Comparison of ENCODE assay signal across 8 cellular contexts in the genomic region with DNA sequence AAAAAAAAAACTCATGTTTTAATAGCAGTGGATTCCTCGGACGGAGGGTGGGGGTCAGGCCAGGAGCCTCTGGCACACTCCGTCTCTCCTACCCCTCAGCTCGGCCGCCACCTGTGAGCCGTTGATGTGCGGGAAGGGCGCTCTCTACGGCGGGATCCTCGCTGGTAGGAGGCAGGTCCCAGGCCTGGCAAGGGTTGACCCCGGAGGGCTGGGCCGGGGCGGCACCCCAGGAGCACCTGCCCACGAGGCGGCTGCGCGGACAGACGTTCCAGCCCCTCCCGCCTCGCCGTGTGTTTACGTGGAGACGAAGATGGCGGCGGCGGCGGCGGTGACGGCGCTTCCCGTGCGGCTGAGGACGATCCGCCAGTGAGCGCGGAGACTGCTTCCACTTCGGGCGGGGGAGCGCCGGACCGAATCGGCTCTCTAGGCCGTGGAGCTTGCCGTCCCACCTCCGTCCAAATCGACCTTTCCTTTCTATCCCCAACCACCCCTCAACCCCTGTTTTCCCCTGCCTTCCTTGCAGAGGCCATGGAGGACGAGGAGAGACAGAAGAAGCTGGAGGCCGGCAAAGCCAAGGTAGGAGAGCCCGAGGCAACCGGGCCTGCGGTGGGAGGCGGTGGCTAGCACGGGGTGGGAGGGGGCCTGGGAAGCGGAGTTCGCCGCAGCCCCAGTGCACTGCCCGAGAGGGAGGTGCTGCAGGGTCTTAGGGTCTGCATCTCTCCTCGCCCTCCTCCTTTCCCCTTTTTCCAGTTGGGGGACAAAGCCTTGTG. TPM values are rescaled to one million over a fixed set of nuclear protein-coding genes. Genes with fewer than 3 reads are reported as not detected.
A peak's percentile ranks its signal among the peaks of the same experiment; 100 is the strongest.
DNase-seq lines count a peak whose midpoint lies in the region; ATAC-seq and TF ChIP-seq lines count a peak whose summit lies in the region.

A gene (plus strand): TSS at position 291 of the 770 bp plus-strand sequence. CDS start 238 bp downstream, at position 529.

- peak within 1 kb of the TSS; percentile 91 for H3K4me3 ChIP-seq in GM23248
- peak within 1 kb of the TSS; percentile 76 for H3K4me3 ChIP-seq in RWPE2 (ENCODE audit: severe bottlenecking)
- peak within 1 kb of the TSS; percentile 93 to 99 for H3K4me3 ChIP-seq in neuronal stem cell (ENCODE audit: low read length in 2 of 2)

- in situ Hi-C loops in GM23248 (cut with MboI): no loop called here

- no peaks in the 10 kb centered on the region for H3K36me3 ChIP-seq in GM23248 (ENCODE audit: low read depth)
- H3K36me3 ChIP-seq in RWPE2 (ENCODE audit: low read depth): no peaks in the 10 kb centered on the region
- no peaks in the 10 kb centered on the region for H3K36me3 ChIP-seq in neuronal stem cell (replicated peaks in 1 of 2; ENCODE audit: control insufficient read depth in 2 of 2, insufficient read depth in 2 of 2, low read length in 2 of 2)

- peak within 1 kb of the TSS; percentile 72 for H2BK5ac ChIP-seq in neuronal stem cell (ENCODE audit: low read length)

- no peak within 1 kb of the TSS for H2BK120ac ChIP-seq in neuronal stem cell (ENCODE audit: low read depth, low read length)

- peak within 1 kb of the TSS; percentile 95 for H3K9ac ChIP-seq in GM23248
- peak within 1 kb of the TSS; percentile 96 for H3K9ac ChIP-seq in neuronal stem cell (ENCODE audit: low read depth, low read length, poor library complexity)

- H2AFZ ChIP-seq in GM23248: peak within 1 kb of the TSS; percentile 86
- peak within 1 kb of the TSS; percentile 98 for H2AFZ ChIP-seq in neuronal stem cell (ENCODE audit: low read length)

- H3K4me2 ChIP-seq in GM23248 (ENCODE audit: unreplicated experiment) (peak within 1 kb of the TSS; percentile 93), neuronal stem cell (ENCODE audit: insufficient read depth, low read length, poor library complexity, severe bottlenecking) (peak within 1 kb of the TSS; percentile 84)

- H3K27ac ChIP-seq in GM23248 (peak within 1 kb of the TSS; percentile 90), RWPE2 (ENCODE audit: poor library complexity, severe bottlenecking) (peak within 1 kb of the TSS; percentile 55), foreskin keratinocyte (peak within 1 kb of the TSS; percentile 83), neuronal stem cell (replicated peaks; ENCODE audit: low read length) (peak within 1 kb of the TSS; percentile 86)

- no peaks in the 10 kb centered on the region for H3K9me3 ChIP-seq in GM23248 (ENCODE audit: low read depth)
- H3K9me3 ChIP-seq in RWPE2 (ENCODE audit: severe bottlenecking): no peaks in the 10 kb centered on the region
- H3K9me3 ChIP-seq in neuronal stem cell (replicated peaks in 1 of 2; ENCODE audit: control insufficient read depth in 2 of 2, insufficient read depth in 1 of 2, low read depth in 1 of 2, low read length in 2 of 2): no peaks in the 10 kb centered on the region

- DNase-seq in EL (peak; percentile 81), GM23248 (peak; percentile 93), Kasumi-1 (lab: John Stamatoyannopoulos, UW) (peak; percentile 83 to 84), RWPE2 (ENCODE audit: low spot score) (peak; percentile 93), activated gamma-delta T cell (lab: John Stamatoyannopoulos, UW) (peak; percentile 82), foreskin keratinocyte (peak; percentile 40 to 66), neuronal stem cell (ENCODE audit: low spot score) (peak; percentile 73)

- peaks cover 2% of the 10 kb centered on the region for H3K79me1 ChIP-seq in neuronal stem cell (ENCODE audit: low read depth, low read length)

- H3K27me3 ChIP-seq in GM23248 (replicated peaks; ENCODE audit: insufficient read depth) (no peaks in the 10 kb centered on the region), RWPE2 (ENCODE audit: insufficient read depth, poor library complexity, severe bottlenecking) (no peaks in the 10 kb centered on the region), foreskin keratinocyte (no peaks in the 10 kb centered on the region), neuronal stem cell (ENCODE audit: control insufficient read depth in 3 of 3, insufficient read depth in 3 of 3, low read depth in 1 of 3, low read length in 3 of 3) (no peaks in the 10 kb centered on the region)

- 0 out of 2 replicates have a peak, but pooled peaks cover 5% of the 10 kb centered on the region for H4K20me1 ChIP-seq in GM23248 (ENCODE audit: insufficient read depth)

- H4K91ac ChIP-seq in neuronal stem cell (ENCODE audit: low read depth, low read length, poor library complexity): no peak within 1 kb of the TSS

- WGBS in GM23248 (ENCODE audit: low coverage in 1 of 2, low lambda C conversion rate in 2 of 2, missing lambda C conversion rate in 2 of 2), 2 experiments: 1% methylated on average over 46 to 50 of the region's 59 CpGs
- WGBS in neuronal stem cell (ENCODE audit: extremely low coverage in 2 of 2, insufficient read length in 2 of 2, insufficient replicate concordance in 1 of 2), 2 donors: no CpG with 5 or more reads among the region's 59 CpGs

- peak; percentile 95 for ATAC-seq in RWPE2 (ENCODE audit: low read depth)
- peak; percentile 87 for ATAC-seq in foreskin keratinocyte

- no peak within 1 kb of the TSS for H2BK12ac ChIP-seq in neuronal stem cell (ENCODE audit: low read length)

- H3K4me1 ChIP-seq in GM23248 (ENCODE audit: insufficient read depth) (peaks cover 19% of the 10 kb centered on the region; the same call in 1 of the 2 replicates), RWPE2 (ENCODE audit: insufficient read depth, poor library complexity, severe bottlenecking) (peaks cover 11% of the 10 kb centered on the region), foreskin keratinocyte (peaks cover 13% of the 10 kb centered on the region), neuronal stem cell (ENCODE audit: control insufficient read depth in 2 of 2, insufficient read depth in 1 of 2, low read depth in 1 of 2, low read length in 2 of 2) (peaks cover 1 to 4% of the 10 kb centered on the region in 2 donors)

- peaks cover 4% of the 10 kb centered on the region; the same call in 1 of the 2 replicates for H3F3A ChIP-seq in GM23248 (ENCODE audit: insufficient read depth)

- H3K23ac ChIP-seq in neuronal stem cell (ENCODE audit: low read depth, low read length, poor library complexity): peak within 1 kb of the TSS; percentile 94

- H3K4ac ChIP-seq in neuronal stem cell (ENCODE audit: low read length): no peak within 1 kb of the TSS

- H3K79me2 ChIP-seq in GM23248 (ENCODE audit: insufficient read depth): peaks cover 57% of the 10 kb centered on the region

- peak within 1 kb of the TSS; percentile 98 for H3K18ac ChIP-seq in neuronal stem cell (ENCODE audit: low read length)

- H4K8ac ChIP-seq in neuronal stem cell (ENCODE audit: low read depth, low read length): peak within 1 kb of the TSS; percentile 96

- peak within 1 kb of the TSS; percentile 94 for H3K14ac ChIP-seq in neuronal stem cell (ENCODE audit: low read length)

- H2AK5ac ChIP-seq in neuronal stem cell (ENCODE audit: low read depth, low read length): no peak within 1 kb of the TSS

- TF ChIP-seq CTCF in RWPE2 (IDR thresholded peaks at IDR 0.05; ENCODE audit: poor library complexity, severe bottlenecking) (no peak), foreskin keratinocyte (conservative IDR thresholded peaks at IDR 0.05) (no peak), subcutaneous adipose tissue (IDR thresholded peaks at IDR 0.05; ENCODE audit: low read depth) (no peak)

- no peaks in the 10 kb centered on the region for H3K9me2 ChIP-seq in GM23248 (ENCODE audit: insufficient read depth)

- no peak within 1 kb of the TSS for H2BK15ac ChIP-seq in neuronal stem cell (ENCODE audit: low read length)

RNA-seq across cellular contexts. Expression of the gene that starts here (rescaled TPM):
- 24.1 and 24.7 TPM in 2 replicates for total RNA-seq in GM23248 (2014; rRNA removed; shearing (Covaris generic))
- polyA plus RNA-seq in GM23248 (2016; fragmentation: Nextera tagmentation; extraction: Ambion mirVana) (31.3 and 38.8 TPM in 2 replicates), foreskin keratinocyte (6.8 and 7.7 TPM in 2 replicates)
- total RNA-seq in foreskin keratinocyte (22.8 and 25.8 TPM in 2 replicates), subcutaneous adipose tissue (100 to 1,000 TPM in 3 of 4 donors, 10 to 100 TPM in 1; 93.1 to 122 (median 109) TPM)
- polyA plus RNA-seq in neuronal stem cell (2013, experiment 1 of 2): 12.8 TPM
- 14.0 TPM for polyA plus RNA-seq in neuronal stem cell (2013, experiment 2 of 2)

Comparison
In these comparisons a context has a peak if more than half of its experiments do, and no peak if none do; other contexts are left out.
1. Peak in every context shown above with its lines: DNase-seq, ATAC-seq, H3K4me3 ChIP-seq and H3K27ac ChIP-seq.